ENCODE assay signal across 8 cellular contexts in genomic region chr4:99447079-99447478, GRCh38.
DNase-seq lines count a peak whose midpoint lies in the region; ATAC-seq lines count a peak whose summit lies in the region.

No MANE protein-coding gene starts in this region.

- ATAC-seq in HG02678 (IDR thresholded peaks at IDR 0.05; ENCODE audit: unreplicated experiment): peak; percentile 95

- peak; percentile 3 for DNase-seq in DMS153 (lab: John Stamatoyannopoulos, UW)
- DNase-seq in DMS153 treated with DMSO at 0.1 percent for 48 hours (lab: John Stamatoyannopoulos, UW; ENCODE audit: unreplicated experiment): no peak
- DNase-seq in NOMO-1 treated with DMSO at 0.1 percent for 48 hours (lab: John Stamatoyannopoulos, UW; ENCODE audit: unreplicated experiment): peak; percentile 43
- peak; percentile 53 for DNase-seq in glomerular visceral epithelial cell (ENCODE audit: extremely low spot score)
- DNase-seq in HuH-7.5 (ENCODE audit: low spot score): no peak
- no peak for DNase-seq in T1000 (lab: John Stamatoyannopoulos, UW)
- DNase-seq in D341Med (ENCODE audit: low spot score): no peak

Comparison
In these comparisons a context has a peak if more than half of its experiments do, and no peak if none do; other contexts are left out.
1. DNase-seq: peak in DMS153 (single experiment), NOMO-1 treated with DMSO at 0.1 percent for 48 hours (single experiment) and glomerular visceral epithelial cell (single experiment); none in DMS153 treated with DMSO at 0.1 percent for 48 hours (single experiment), HuH-7.5 (single experiment), T1000 (single experiment) and D341Med (single experiment).